Comparison of ENCODE assay signal across 22 cellular contexts in the genomic region with DNA sequence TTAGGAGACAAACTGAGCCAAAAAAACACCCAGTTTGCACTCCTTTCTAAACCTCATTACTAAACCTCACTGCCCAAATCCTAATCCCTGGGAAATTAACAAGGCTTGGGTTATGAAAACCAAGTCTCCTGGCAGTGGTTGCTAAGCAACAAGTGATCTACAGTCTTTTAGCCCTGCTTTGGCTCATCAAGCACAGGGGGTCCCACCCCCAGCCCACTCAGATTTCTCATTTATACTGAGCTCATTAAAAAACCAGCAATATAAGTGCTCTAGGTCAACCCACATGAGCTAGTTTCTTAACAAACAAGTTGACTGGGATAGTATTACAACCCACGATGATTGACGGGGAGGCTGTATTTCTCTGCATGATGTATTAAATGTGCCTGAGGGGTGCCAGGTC. TPM values are rescaled to one million over a fixed set of nuclear protein-coding genes. Genes with fewer than 3 reads are reported as not detected.
"Had no signal": no experiment of that assay in that cellular context is flagged by ENCODE, and none has a peak within 500 bp of the region (broad histone marks: within the 10 kb centered on the region; RNA-seq: fewer than 3 reads in every experiment).

No MANE protein-coding gene starts in this region.

- H3K4me1 ChIP-seq: esophagus squamous epithelium, tibial artery, upper lobe of left lung, vagina had no signal

- H3K4me1 Mint-ChIP-seq: immature natural killer cell; stimulated activated effector memory CD8-positive, alpha-beta T cell treated with anti-CD3 and anti-CD28 coated beads, Interleukin-12 subunit alpha, Interleukin-12 subunit beta, amount 100 ng/mL, for 72 hours had no signal

- H3K27ac Mint-ChIP-seq: immature natural killer cell; natural killer cell treated with Interleukin-12 subunit alpha and Interleukin-12 subunit beta and Interleukin-15 and Interleukin-18, amount 100 ng/mL, for 72 hours; stimulated activated effector memory CD8-positive, alpha-beta T cell treated with anti-CD3 and anti-CD28 coated beads, Interleukin-12 subunit alpha, Interleukin-12 subunit beta, amount 100 ng/mL, for 72 hours had no signal

- H3K36me3 Mint-ChIP-seq: immature natural killer cell; natural killer cell treated with Interleukin-12 subunit alpha and Interleukin-12 subunit beta and Interleukin-15 and Interleukin-18, amount 100 ng/mL, for 72 hours; stimulated activated effector memory CD8-positive, alpha-beta T cell treated with anti-CD3 and anti-CD28 coated beads, Interleukin-12 subunit alpha, Interleukin-12 subunit beta, amount 100 ng/mL, for 72 hours had no signal

- H3K9me3 ChIP-seq: esophagus squamous epithelium, tibial artery, upper lobe of left lung, vagina had no signal

- H3K4me3 ChIP-seq: dorsolateral prefrontal cortex, esophagus squamous epithelium, lung, smooth muscle cell, tibial artery, upper lobe of left lung, vagina had no signal

- H3K4me3 Mint-ChIP-seq: immature natural killer cell; natural killer cell treated with Interleukin-12 subunit alpha and Interleukin-12 subunit beta and Interleukin-15 and Interleukin-18, amount 100 ng/mL, for 72 hours; stimulated activated effector memory CD8-positive, alpha-beta T cell treated with anti-CD3 and anti-CD28 coated beads, Interleukin-12 subunit alpha, Interleukin-12 subunit beta, amount 100 ng/mL, for 72 hours had no signal

- H3K9me3 Mint-ChIP-seq: immature natural killer cell; natural killer cell treated with Interleukin-12 subunit alpha and Interleukin-12 subunit beta and Interleukin-15 and Interleukin-18, amount 100 ng/mL, for 72 hours; stimulated activated effector memory CD8-positive, alpha-beta T cell treated with anti-CD3 and anti-CD28 coated beads, Interleukin-12 subunit alpha, Interleukin-12 subunit beta, amount 100 ng/mL, for 72 hours had no signal

- H3K36me3 ChIP-seq: esophagus squamous epithelium, tibial artery, upper lobe of left lung, vagina had no signal

- DNase-seq: cortex of kidney; dorsolateral prefrontal cortex; effector memory CD4-positive, alpha-beta T cell; esophagus squamous epithelium; foreskin fibroblast; immature natural killer cell; left cardiac atrium; left ventricle myocardium superior; mesenchymal stem cell; midbrain; right cardiac atrium; stimulated activated CD4-positive, alpha-beta T cell treated with anti-CD3 and anti-CD28 coated beads, Interleukin-4, amount 100 ng/mL, for 1 hour; stimulated activated CD8-positive, alpha-beta memory T cell treated with anti-CD3 and anti-CD28 coated beads, Interleukin-4, amount 100 ng/mL, for 48 hours; stimulated activated naive CD8-positive, alpha-beta T cell treated with anti-CD3 and anti-CD28 coated beads, Interleukin-15, Interleukin-2, amounts not matched to agents 100 U/mL and 50 U/mL, for 24 hours; tibial artery; upper lobe of left lung had no signal

- H3K27me3 ChIP-seq: dorsolateral prefrontal cortex, esophagus squamous epithelium, upper lobe of left lung, vagina had no signal

- H3K27ac ChIP-seq: dorsolateral prefrontal cortex, epithelial cell of prostate, esophagus squamous epithelium, tibial artery, upper lobe of left lung, vagina had no signal

RNA-seq across cellular contexts. Expression of a gene that starts 18.4 kb away (rescaled TPM):
- polyA plus RNA-seq: immature natural killer cell had no signal
